ENCODE assay signal across 8 cellular contexts in genomic region chr6:75602897-75603395, GRCh38. TPM values are rescaled to one million over a fixed set of nuclear protein-coding genes. Genes with fewer than 3 reads are reported as not detected.
DNase-seq lines count a peak whose midpoint lies in the region; ATAC-seq and TF ChIP-seq lines count a peak whose summit lies in the region.

No MANE protein-coding gene starts in this region.

- H3K27ac ChIP-seq in 22Rv1: peak overlapping the region; percentile 90

- TF ChIP-seq CTCF in 22Rv1 (IDR thresholded peaks at IDR 0.05): no peak

- H3K36me3 Mint-ChIP-seq in activated CD4-positive, alpha-beta memory T cell treated with anti-CD3 and anti-CD28 coated beads for 36 hours: peaks cover 6% of the 10 kb centered on the region
- peaks cover 17% of the 10 kb centered on the region for H3K36me3 Mint-ChIP-seq in stimulated activated effector memory CD8-positive, alpha-beta T cell treated with anti-CD3 and anti-CD28 coated beads, Interleukin-12 subunit alpha, Interleukin-12 subunit beta, amount 100 ng/mL, for 72 hours

- peak overlapping the region; percentile 91 for H3K4me3 ChIP-seq in iPS-11a (ENCODE audit: low read depth, low read length)

- no peaks in the 10 kb centered on the region for H3K27me3 Mint-ChIP-seq in activated CD4-positive, alpha-beta memory T cell treated with anti-CD3 and anti-CD28 coated beads for 36 hours

- no peaks in the 10 kb centered on the region for H3K9me3 Mint-ChIP-seq in activated CD4-positive, alpha-beta memory T cell treated with anti-CD3 and anti-CD28 coated beads for 36 hours
- no peaks in the 10 kb centered on the region for H3K9me3 Mint-ChIP-seq in stimulated activated effector memory CD8-positive, alpha-beta T cell treated with anti-CD3 and anti-CD28 coated beads, Interleukin-12 subunit alpha, Interleukin-12 subunit beta, amount 100 ng/mL, for 72 hours

- peaks cover 68% of the 10 kb centered on the region for H3K4me1 Mint-ChIP-seq in activated CD4-positive, alpha-beta memory T cell treated with anti-CD3 and anti-CD28 coated beads for 36 hours (ENCODE audit: low read depth)
- peaks cover 54% of the 10 kb centered on the region for H3K4me1 Mint-ChIP-seq in stimulated activated effector memory CD8-positive, alpha-beta T cell treated with anti-CD3 and anti-CD28 coated beads, Interleukin-12 subunit alpha, Interleukin-12 subunit beta, amount 100 ng/mL, for 72 hours

- intact Hi-C loops in activated CD4-positive, alpha-beta memory T cell treated with anti-CD3 and anti-CD28 coated beads for 36 hours (cut with micrococcal nuclease): loop anchor here (1.0 to 2.0 kb wide), 2 partner anchors 9 to 358 kb away; no protein-coding TSS in a partner anchor

- DNase-seq in activated CD4-positive, alpha-beta memory T cell treated with anti-CD3 and anti-CD28 coated beads for 36 hours: no peak
- DNase-seq in stimulated activated effector memory CD8-positive, alpha-beta T cell treated with anti-CD3 and anti-CD28 coated beads, Interleukin-12 subunit alpha, Interleukin-12 subunit beta, amount 100 ng/mL, for 72 hours (ENCODE audit: low spot score in 2 of 2): no peak
- DNase-seq in NCI-H2227 treated with DMSO at 0.1 percent for 48 hours (lab: John Stamatoyannopoulos, UW): no peak
- DNase-seq in COLO668 (lab: John Stamatoyannopoulos, UW; ENCODE audit: unreplicated experiment): no peak

- ATAC-seq in GM18519 (IDR thresholded peaks at IDR 0.05; ENCODE audit: low FRiP score, unreplicated experiment): peak; percentile 28
- peak; percentile 22 for ATAC-seq in HG03060 (IDR thresholded peaks at IDR 0.05; ENCODE audit: low read depth, unreplicated experiment)
- ATAC-seq in stimulated activated effector memory CD8-positive, alpha-beta T cell treated with anti-CD3 and anti-CD28 coated beads, Interleukin-12 subunit alpha, Interleukin-12 subunit beta, amount 100 ng/mL, for 72 hours: no peak

- peak overlapping the region; percentile 99 for H3K4me3 Mint-ChIP-seq in activated CD4-positive, alpha-beta memory T cell treated with anti-CD3 and anti-CD28 coated beads for 36 hours
- H3K4me3 Mint-ChIP-seq in stimulated activated effector memory CD8-positive, alpha-beta T cell treated with anti-CD3 and anti-CD28 coated beads, Interleukin-12 subunit alpha, Interleukin-12 subunit beta, amount 100 ng/mL, for 72 hours: peak overlapping the region; percentile 94

- H3K27ac Mint-ChIP-seq in activated CD4-positive, alpha-beta memory T cell treated with anti-CD3 and anti-CD28 coated beads for 36 hours: peak overlapping the region; percentile 98
- H3K27ac Mint-ChIP-seq in stimulated activated effector memory CD8-positive, alpha-beta T cell treated with anti-CD3 and anti-CD28 coated beads, Interleukin-12 subunit alpha, Interleukin-12 subunit beta, amount 100 ng/mL, for 72 hours: peak overlapping the region; percentile 98

- CTCF ChIA-PET in activated CD4-positive, alpha-beta memory T cell treated with anti-CD3 and anti-CD28 coated beads for 36 hours (lab: Charles Lee): interaction anchor here (1.0 kb wide), 1 partner anchor 9 kb away, joined by 3 read pairs; no protein-coding TSS in a partner anchor

- POLR2A ChIA-PET in activated CD4-positive, alpha-beta memory T cell treated with anti-CD3 and anti-CD28 coated beads for 36 hours (lab: Charles Lee): interaction anchor here (1.0 to 3.1 kb wide), 4 partner anchors 9 to 360 kb away, joined by 3 to 26 read pairs (median 12); partner anchors contain the start of genes COX7A2 and TMEM30A

RNA-seq across cellular contexts. Expression of gene SENP6, which starts 1.3 kb away (rescaled TPM):
- 10 to 100 TPM; 57.1 to 59.4 TPM for total RNA-seq in activated CD4-positive, alpha-beta memory T cell treated with anti-CD3 and anti-CD28 coated beads for 36 hours
